Comparison of ENCODE assay signal across 11 cellular contexts in the genomic region with DNA sequence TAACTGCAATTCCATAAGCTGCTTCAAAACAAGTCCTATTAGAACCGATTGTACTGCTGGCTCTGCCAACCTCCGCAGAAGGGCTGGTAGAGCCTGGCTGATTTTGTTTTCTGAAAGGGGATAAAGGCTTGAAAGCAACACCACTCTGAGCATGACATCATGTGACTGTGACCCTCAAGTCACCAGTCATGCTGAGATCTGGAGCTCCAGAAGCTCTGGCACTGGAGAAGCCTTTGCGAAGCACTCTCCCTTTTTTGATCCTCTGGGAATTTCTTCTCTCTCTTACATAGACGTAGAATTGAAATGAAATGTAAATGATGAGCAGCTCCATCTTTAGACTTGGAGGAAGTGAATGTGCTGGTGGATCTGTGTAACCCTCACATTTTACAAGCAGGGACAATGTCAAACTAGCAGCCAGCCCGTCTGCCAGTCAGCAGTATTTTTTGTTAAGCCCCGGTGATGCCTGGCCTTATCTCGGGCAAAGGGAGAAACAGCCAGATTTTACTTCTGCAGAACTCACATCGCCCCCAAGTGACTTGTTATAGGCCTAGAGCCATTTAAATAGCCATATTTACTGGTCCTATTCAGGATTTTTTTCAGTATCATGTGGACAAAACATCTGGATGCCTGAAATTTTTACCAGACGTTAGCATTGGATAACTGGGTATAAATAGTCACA.
DNase-seq lines count a peak whose midpoint lies in the region; ATAC-seq and TF ChIP-seq lines count a peak whose summit lies in the region.
"Had no signal": no experiment of that assay in that cellular context is flagged by ENCODE, and none has a peak within 500 bp of the region (broad histone marks: within the 10 kb centered on the region; RNA-seq: fewer than 3 reads in every experiment).

No MANE protein-coding gene starts in this region.

- H3K4me1 ChIP-seq in fibroblast of lung (ENCODE audit: control insufficient read depth, extremely low read depth, insufficient read depth, low read length) = no peaks in the 10 kb centered on the region
- no peaks in the 10 kb centered on the region for H3K4me1 ChIP-seq in CD4-positive, alpha-beta memory T cell (ENCODE audit: insufficient read depth, low read length)

- DNase-seq in C1 segment of cervical spinal cord (lab: John Stamatoyannopoulos, UW) = peak in 12 of 14 donors; percentile 16 to 84 (median 57)
- peak; percentile 60 for DNase-seq in NCI-H2227 (lab: John Stamatoyannopoulos, UW; ENCODE audit: unreplicated experiment)
- DNase-seq in fibroblast of lung (ENCODE audit: low read depth in 2 of 2) = peak; percentile 36 to 64
- DNase-seq in myocyte (ENCODE audit: low read depth) = peak; percentile 15
- DNase-seq in ureter (ENCODE audit: low spot score) = no peak
- no peak for DNase-seq in HuH-7 (ENCODE audit: low spot score)
- no peak for DNase-seq in CD4-positive, alpha-beta memory T cell
- DNase-seq: DND-41, KG1 had no signal

- peak; percentile 24 to 47 for TF ChIP-seq CTCF in fibroblast of lung (conservative IDR thresholded peaks at IDR 0.05 in 1 of 2, IDR thresholded peaks at IDR 0.05 in 1 of 2; ENCODE audit: low read depth in 1 of 2, low read length in 2 of 2)

- no peaks in the 10 kb centered on the region for H3K27me3 ChIP-seq in fibroblast of lung (ENCODE audit: control insufficient read depth, insufficient read depth, low read length)
- H3K27me3 ChIP-seq in CD4-positive, alpha-beta memory T cell (ENCODE audit: insufficient read depth, low read length) = no peaks in the 10 kb centered on the region

- no peaks in the 10 kb centered on the region for H3K36me3 ChIP-seq in fibroblast of lung (ENCODE audit: control insufficient read depth, insufficient read depth, low read length)
- H3K36me3 ChIP-seq in CD4-positive, alpha-beta memory T cell (ENCODE audit: insufficient read depth, low read length) = no peaks in the 10 kb centered on the region

- no peak overlapping the region for H3K4me3 Mint-ChIP-seq in CD4-positive, alpha-beta memory T cell

- H3K27ac Mint-ChIP-seq in CD4-positive, alpha-beta memory T cell = no peak overlapping the region
- H3K27ac Mint-ChIP-seq: progenitor cell of endocrine pancreas had no signal

- intact Hi-C loops in CD4-positive, alpha-beta memory T cell (cut with micrococcal nuclease) = no loop called here

- CTCF ChIA-PET in CD4-positive, alpha-beta memory T cell (lab: Charles Lee; ENCODE audit: partially characterized antibody) = no interaction called here

- no peak for ATAC-seq in HG03139 (IDR thresholded peaks at IDR 0.05; ENCODE audit: unreplicated experiment)

- no peaks in the 10 kb centered on the region for H3K27me3 Mint-ChIP-seq in CD4-positive, alpha-beta memory T cell

- H3K79me2 ChIP-seq in fibroblast of lung (ENCODE audit: control insufficient read depth, insufficient read depth, low read length) = no peaks in the 10 kb centered on the region

- H3K36me3 Mint-ChIP-seq in CD4-positive, alpha-beta memory T cell = no peaks in the 10 kb centered on the region

- no peak overlapping the region for H2AFZ ChIP-seq in fibroblast of lung (ENCODE audit: low read length)

- H3K4me2 ChIP-seq in fibroblast of lung (ENCODE audit: extremely low read depth, insufficient read depth, low read length) = no peak overlapping the region

- POLR2A ChIA-PET in CD4-positive, alpha-beta memory T cell (lab: Charles Lee; ENCODE audit: partially characterized antibody) = no interaction called here

- H3K9ac ChIP-seq in fibroblast of lung (ENCODE audit: insufficient read depth, low read length) = no peak overlapping the region

- H4K20me1 ChIP-seq in fibroblast of lung (ENCODE audit: control insufficient read depth, extremely low read depth, insufficient read depth, low read length) = no peaks in the 10 kb centered on the region

- H3K4me3 ChIP-seq in fibroblast of lung (replicated peaks in 1 of 4; ENCODE audit: control extremely low read depth in 1 of 4, insufficient read depth in 1 of 4, low read depth in 3 of 4, low read length in 4 of 4) = no peak overlapping the region
- no peak overlapping the region for H3K4me3 ChIP-seq in CD4-positive, alpha-beta memory T cell (ENCODE audit: low read length in 2 of 2)

- no peaks in the 10 kb centered on the region for H3K9me3 ChIP-seq in fibroblast of lung (ENCODE audit: control insufficient read depth, insufficient read depth, low read depth, low read length)
- H3K9me3 ChIP-seq in CD4-positive, alpha-beta memory T cell (ENCODE audit: control insufficient read depth in 1 of 2, low read length in 2 of 2) = no peaks in the 10 kb centered on the region

- no peak overlapping the region for H3K27ac ChIP-seq in fibroblast of lung (ENCODE audit: insufficient read depth, low read length)
- no peak overlapping the region for H3K27ac ChIP-seq in CD4-positive, alpha-beta memory T cell (ENCODE audit: low read depth, low read length)

- H3K9me3 Mint-ChIP-seq in CD4-positive, alpha-beta memory T cell = peaks cover 0 to 11% (median 3%) of the 10 kb centered on the region in 8 donors

- no peaks in the 10 kb centered on the region for H3K4me1 Mint-ChIP-seq in CD4-positive, alpha-beta memory T cell

Comparison
In these comparisons a context has a peak if more than half of its experiments do, and no peak if none do; other contexts are left out.
1. DNase-seq: peak in C1 segment of cervical spinal cord (12 of 14), NCI-H2227 (single experiment), fibroblast of lung (2 of 2) and myocyte (single experiment); none in ureter (single experiment), HuH-7 (single experiment) and CD4-positive, alpha-beta memory T cell (0 of 5).